ENCODE assay signal across 38 cellular contexts in the genomic region with DNA sequence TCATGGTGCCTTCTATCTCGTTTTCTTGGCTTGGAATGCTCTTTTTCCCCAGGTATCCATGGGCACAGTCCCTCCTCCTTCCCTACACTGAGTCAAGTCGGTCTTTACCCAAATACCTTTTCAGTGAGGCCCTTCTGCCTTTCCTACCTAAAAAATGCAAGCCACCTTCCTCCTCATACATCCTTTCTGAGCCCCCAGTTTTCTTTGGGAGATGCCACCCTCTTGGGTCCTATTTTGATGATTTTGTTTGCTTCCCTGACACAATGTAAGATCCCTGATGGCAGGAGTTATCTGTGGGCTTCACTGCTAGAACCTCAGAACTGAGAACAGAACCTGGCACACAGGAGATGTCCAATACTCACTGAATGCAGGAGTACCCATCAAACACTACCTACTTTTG. TPM values are rescaled to one million over a fixed set of nuclear protein-coding genes. Genes with fewer than 3 reads are reported as not detected.
DNase-seq lines count a peak whose midpoint lies in the region; ATAC-seq and TF ChIP-seq lines count a peak whose summit lies in the region.
"Had no signal": no experiment of that assay in that cellular context is flagged by ENCODE, and none has a peak within 500 bp of the region (broad histone marks: within the 10 kb centered on the region; RNA-seq: fewer than 3 reads in every experiment).

No MANE protein-coding gene starts in this region.

- TF ChIP-seq CTCF in esophagus muscularis mucosa (IDR thresholded peaks at IDR 0.05), result no peak
- TF ChIP-seq CTCF in osteocyte (IDR thresholded peaks at IDR 0.05), result no peak
- no peak for TF ChIP-seq CTCF in type B pancreatic cell (conservative IDR thresholded peaks at IDR 0.05)
- no peak for TF ChIP-seq CTCF in GM13976 (IDR thresholded peaks at IDR 0.05; ENCODE audit: borderline replicate concordance, control extremely low read depth, extremely low read depth, insufficient read depth, missing control alignments)

- peaks cover 0 to 16% (median 6%) of the 10 kb centered on the region in 4 donors for H3K9me3 ChIP-seq in esophagus muscularis mucosa
- H3K9me3 ChIP-seq: BE2C, BLaER1, Caco-2 had no signal

- 59% methylated on average over 2 of the region's 2 CpGs for WGBS in esophagus muscularis mucosa

- H3K4me1 Mint-ChIP-seq in osteocyte (ENCODE audit: unreplicated experiment), result no peaks in the 10 kb centered on the region
- no peaks in the 10 kb centered on the region for H3K4me1 Mint-ChIP-seq in type B pancreatic cell (ENCODE audit: unreplicated experiment)
- H3K4me1 Mint-ChIP-seq: B cell; CD14-positive monocyte; CD4-positive, alpha-beta memory T cell; CD8-positive, alpha-beta memory T cell had no signal

- H3K4me3 ChIP-seq in esophagus muscularis mucosa, result no peak overlapping the region
- H3K4me3 ChIP-seq: A549; BLaER1; BLaER1 treated with 17β-estradiol and CSF1 and Interleukin-3, amounts not matched to agents 10 nM and 100 nM had no signal

- H3K27ac ChIP-seq in esophagus muscularis mucosa (replicated peaks in 1 of 4), result no peak overlapping the region
- H3K27ac ChIP-seq: 22Rv1; A549; BLaER1; BLaER1 treated with 17β-estradiol and CSF1 and Interleukin-3, amounts not matched to agents 10 nM and 100 nM; C4-2B had no signal

- H3K4me3 Mint-ChIP-seq in osteocyte (ENCODE audit: unreplicated experiment) (no peak overlapping the region), type B pancreatic cell (no peak overlapping the region)
- H3K4me3 Mint-ChIP-seq: B cell; CD14-positive monocyte; CD4-positive, alpha-beta memory T cell; CD4-positive, alpha-beta T cell; CD4-positive, CD25-positive, alpha-beta regulatory T cell; CD8-positive, alpha-beta memory T cell; CD8-positive, alpha-beta T cell had no signal

- in situ Hi-C loops in GM13976 (cut with MboI; ENCODE audit: low sequenced_read_pairs, unreplicated experiment), result no loop called here

- H3K4me1 ChIP-seq in esophagus muscularis mucosa, result no peaks in the 10 kb centered on the region
- H3K4me1 ChIP-seq: A549; BE2C; BLaER1; BLaER1 treated with 17β-estradiol and CSF1 and Interleukin-3, amounts not matched to agents 10 nM and 100 nM; Caco-2 had no signal

- ATAC-seq in left lobe of liver, result no peak
- ATAC-seq in sciatic nerve, result no peak
- ATAC-seq: A549; CD8-positive, alpha-beta T cell had no signal

- H3K36me3 ChIP-seq in esophagus muscularis mucosa, result no peaks in the 10 kb centered on the region
- H3K36me3 ChIP-seq: BE2C; BLaER1; BLaER1 treated with 17β-estradiol and CSF1 and Interleukin-3, amounts not matched to agents 10 nM and 100 nM had no signal

- no peaks in the 10 kb centered on the region for H3K27me3 Mint-ChIP-seq in osteocyte (ENCODE audit: unreplicated experiment)
- no peaks in the 10 kb centered on the region for H3K27me3 Mint-ChIP-seq in type B pancreatic cell
- H3K27me3 Mint-ChIP-seq: CD4-positive, CD25-positive, alpha-beta regulatory T cell had no signal

- H3K27ac Mint-ChIP-seq in osteocyte (ENCODE audit: unreplicated experiment), result no peak overlapping the region
- H3K27ac Mint-ChIP-seq in type B pancreatic cell, result no peak overlapping the region
- H3K27ac Mint-ChIP-seq: B cell; CD14-positive monocyte; CD4-positive, alpha-beta memory T cell; CD4-positive, alpha-beta T cell; CD8-positive, alpha-beta memory T cell; CD8-positive, alpha-beta T cell had no signal

- H3K36me3 Mint-ChIP-seq in osteocyte (ENCODE audit: unreplicated experiment), result no peaks in the 10 kb centered on the region
- H3K36me3 Mint-ChIP-seq in type B pancreatic cell, result no peaks in the 10 kb centered on the region
- H3K36me3 Mint-ChIP-seq: CD14-positive monocyte; CD4-positive, alpha-beta memory T cell; CD4-positive, CD25-positive, alpha-beta regulatory T cell; CD8-positive, alpha-beta memory T cell; CD8-positive, alpha-beta T cell had no signal

- H3K9me3 Mint-ChIP-seq in osteocyte (ENCODE audit: unreplicated experiment) (peaks cover 36% of the 10 kb centered on the region), type B pancreatic cell (peaks cover 20% of the 10 kb centered on the region)

- TF ChIP-seq POLR2A in esophagus muscularis mucosa (IDR thresholded peaks at IDR 0.05; ENCODE audit: low read depth), result no peak

- H3K27me3 ChIP-seq in esophagus muscularis mucosa, result peaks cover 0 to 26% (median 0%) of the 10 kb centered on the region in 4 donors
- H3K27me3 ChIP-seq: BE2C; BLaER1; BLaER1 treated with 17β-estradiol and CSF1 and Interleukin-3, amounts not matched to agents 10 nM and 100 nM had no signal

- DNase-seq in esophagus muscularis mucosa (ENCODE audit: extremely low spot score) (peak; percentile 62), left lobe of liver (ENCODE audit: low spot score) (peak; percentile 4), osteocyte (ENCODE audit: extremely low spot score, unreplicated experiment) (peak; percentile 11), type B pancreatic cell (ENCODE audit: extremely low spot score, unreplicated experiment) (peak; percentile 3), NCI-H1930 (lab: John Stamatoyannopoulos, UW) (no peak), HT-29 (ENCODE audit: low spot score) (no peak), GM13976 (ENCODE audit: low spot score) (no peak), sciatic nerve (ENCODE audit: low spot score) (no peak)
- DNase-seq: 8988T; ACHN; AML-193; BE2C; C1 segment of cervical spinal cord; Caco-2; Calu3; CD4-positive, alpha-beta memory T cell; CD4-positive, alpha-beta T cell; CD4-positive, CD25-positive, alpha-beta regulatory T cell; CD8-positive, alpha-beta memory T cell; CD8-positive, alpha-beta T cell; COR-L47; DMS 273 treated with DMSO at 0.1 percent for 48 hours; DMS153; DMS53; DMS79; DMS79 treated with DMSO at 0.1 percent for 48 hours; DND-41; EL had no signal

- no peak for TF ChIP-seq EP300 in esophagus muscularis mucosa (IDR thresholded peaks at IDR 0.05)

- intact Hi-C loops in esophagus muscularis mucosa (cut with DNase I) (no loop called here), sciatic nerve (cut with DNase I) (no loop called here)

RNA-seq across cellular contexts. Expression of gene NLRP13, which starts 22.3 kb away (rescaled TPM):
- total RNA-seq in esophagus muscularis mucosa, result not detected
- not detected for total RNA-seq in left lobe of liver
- not detected in 2 replicates for total RNA-seq in osteocyte
- total RNA-seq in type B pancreatic cell (ENCODE audit: low replicate concordance), result not detected in 2 replicates
- total RNA-seq in HT-29 (2014; rRNA removed; shearing (Covaris generic)), result not detected in 2 replicates
- not detected for total RNA-seq in sciatic nerve
- total RNA-seq: A172; A673; B cell; Caco-2; Calu3; CD4-positive, alpha-beta memory T cell; CD4-positive, alpha-beta T cell; CD4-positive, CD25-positive, alpha-beta regulatory T cell; CD8-positive, alpha-beta memory T cell; CD8-positive, alpha-beta T cell; Daoy had no signal

RNA-seq across cellular contexts. Expression of gene NLRP8, which starts 37.8 kb away (rescaled TPM):
- not detected for total RNA-seq in esophagus muscularis mucosa
- not detected for total RNA-seq in left lobe of liver
- not detected in 2 replicates for total RNA-seq in osteocyte
- not detected in 2 replicates for total RNA-seq in type B pancreatic cell (ENCODE audit: low replicate concordance)
- total RNA-seq in HT-29 (2014; rRNA removed; shearing (Covaris generic)), result not detected in 2 replicates
- not detected for total RNA-seq in sciatic nerve
- total RNA-seq: A172; A673; B cell; Caco-2; Calu3; CD4-positive, alpha-beta memory T cell; CD4-positive, alpha-beta T cell; CD4-positive, CD25-positive, alpha-beta regulatory T cell; CD8-positive, alpha-beta memory T cell; CD8-positive, alpha-beta T cell had no signal

Comparison
In these comparisons a context has a peak if more than half of its experiments do, and no peak if none do; other contexts are left out.
1. DNase-seq: peak in esophagus muscularis mucosa (single experiment), left lobe of liver (single experiment), osteocyte (single experiment) and type B pancreatic cell (single experiment); none in NCI-H1930 (0 of 2), HT-29 (single experiment), GM13976 (single experiment) and sciatic nerve (single experiment).